ENCODE assay signal across 1 cellular context in genomic region chr3:47381317-47382157, GRCh38.
A peak's percentile ranks its signal among the peaks of the same experiment; 100 is the strongest.
TF ChIP-seq lines count a peak whose summit lies in the region.

No MANE protein-coding gene starts in this region.

TF ChIP-seq in HepG2, 621 proteins besides CTCF, POLR2A, EP300 and RAD21 (continued from another document):
- TF ChIP-seq FOXP4 (CRISPR knock-in tag; IDR thresholded peaks at IDR 0.05), result no peak
- TF ChIP-seq ZBTB38 (CRISPR knock-in tag; IDR thresholded peaks at IDR 0.05), result peak; percentile 7; the same call in 1 of the 2 replicates
- no peak for TF ChIP-seq HOXA7 (CRISPR knock-in tag; IDR thresholded peaks at IDR 0.05)
- no peak for TF ChIP-seq NAIF1 (CRISPR knock-in tag; IDR thresholded peaks at IDR 0.05; ENCODE audit: borderline replicate concordance)
- no peak for TF ChIP-seq NCOA5 (CRISPR knock-in tag; IDR thresholded peaks at IDR 0.05)
- TF ChIP-seq ZNF451 (CRISPR knock-in tag; IDR thresholded peaks at IDR 0.05), result no peak
- no peak for TF ChIP-seq USF2 (IDR thresholded peaks at IDR 0.05; ENCODE audit: low read depth, low read length)
- no peak for TF ChIP-seq USF2 (CRISPR knock-in tag; IDR thresholded peaks at IDR 0.05; ENCODE audit: borderline replicate concordance)
- TF ChIP-seq MTA3 (CRISPR knock-in tag; IDR thresholded peaks at IDR 0.05), result no peak
- no peak for TF ChIP-seq ZNF75D (CRISPR knock-in tag; IDR thresholded peaks at IDR 0.05; ENCODE audit: borderline replicate concordance)
- no peak for TF ChIP-seq CENPBD1 (CRISPR knock-in tag; IDR thresholded peaks at IDR 0.05; ENCODE audit: borderline replicate concordance, low read depth)
- no peak for TF ChIP-seq ETV5 (CRISPR knock-in tag; IDR thresholded peaks at IDR 0.05; ENCODE audit: borderline replicate concordance)
- no peak for TF ChIP-seq REXO4 (CRISPR knock-in tag; IDR thresholded peaks at IDR 0.05; ENCODE audit: borderline replicate concordance)
- TF ChIP-seq ZNF143 (CRISPR knock-in tag; IDR thresholded peaks at IDR 0.05), result no peak
- no peak for TF ChIP-seq ATM (IDR thresholded peaks at IDR 0.05; ENCODE audit: borderline replicate concordance)
- no peak for TF ChIP-seq TP53 (CRISPR knock-in tag; conservative IDR thresholded peaks at IDR 0.05)
- TF ChIP-seq HNF1A (IDR thresholded peaks at IDR 0.05; ENCODE audit: low read depth), result no peak
- TF ChIP-seq HNF1A (CRISPR knock-in tag; IDR thresholded peaks at IDR 0.05; ENCODE audit: borderline replicate concordance), result no peak
- TF ChIP-seq ZNF772 (CRISPR knock-in tag; IDR thresholded peaks at IDR 0.05), result no peak; the same call in 1 of the 2 replicates
- peak; percentile 64 for TF ChIP-seq ASH2L (IDR thresholded peaks at IDR 0.05; ENCODE audit: insufficient read length, low read depth, low read length)
- no peak for TF ChIP-seq ZNF24 (IDR thresholded peaks at IDR 0.05)
- TF ChIP-seq THRA (CRISPR knock-in tag; IDR thresholded peaks at IDR 0.05; ENCODE audit: borderline replicate concordance), result no peak
